In the genomic region with DNA sequence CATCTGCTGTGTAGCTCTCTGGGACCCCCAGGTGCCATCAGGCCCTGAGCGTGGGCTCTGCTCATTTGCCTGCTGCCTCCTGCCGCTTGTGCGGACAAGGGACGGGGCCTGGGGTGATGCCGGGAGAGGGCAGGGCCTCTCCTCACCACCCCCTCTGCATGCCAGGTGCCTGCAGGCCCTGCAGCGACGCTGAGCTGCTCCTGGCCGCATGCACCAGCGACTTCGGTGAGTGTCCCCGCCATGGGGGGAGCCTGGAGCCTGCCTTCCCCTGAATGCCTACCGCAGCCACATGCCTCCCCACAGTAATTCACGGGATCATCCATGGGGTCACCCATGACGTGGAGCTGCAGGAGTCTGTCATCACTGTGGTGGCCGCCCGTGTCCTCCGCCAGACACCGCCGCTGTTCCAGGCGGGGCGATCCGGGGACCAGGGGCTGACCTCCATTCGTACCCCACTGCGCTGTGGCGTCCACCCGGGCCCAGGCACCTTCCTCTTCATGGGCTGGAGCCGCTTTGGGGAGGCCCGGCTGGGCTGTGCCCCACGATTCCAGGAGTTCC, we compare ENCODE assay signal across 16 cellular contexts. TPM values are rescaled to one million over a fixed set of nuclear protein-coding genes. Genes with fewer than 3 reads are reported as not detected.
DNase-seq lines count a peak whose midpoint lies in the region; ATAC-seq and TF ChIP-seq lines count a peak whose summit lies in the region.
"Had no signal": no experiment of that assay in that cellular context is flagged by ENCODE, and none has a peak within 500 bp of the region (broad histone marks: within the 10 kb centered on the region; RNA-seq: fewer than 3 reads in every experiment).

No MANE protein-coding gene starts in this region.

- peak overlapping the region; percentile 65; the same call in 1 of the 2 replicates for H3K4me3 ChIP-seq in AG04449 (ENCODE audit: low read depth, low read length)
- H3K4me3 ChIP-seq in Caco-2 (ENCODE audit: low read depth, low read length): no peak overlapping the region

- H3K27me3 Mint-ChIP-seq in Caco-2 (ENCODE audit: insufficient read depth, unreplicated experiment): no peaks in the 10 kb centered on the region
- H3K27me3 Mint-ChIP-seq in natural killer cell (ENCODE audit: low read depth in 2 of 2): peaks cover 0 to 4% of the 10 kb centered on the region in 2 donors

- POLR2A ChIA-PET in AG04449 (lab: Yijun Ruan, JAX): no interaction called here
- POLR2A ChIA-PET in Caco-2 (lab: Charles Lee): interaction anchor here (1.1 kb wide), 1 partner anchor 11 kb away, joined by 4 read pairs; no protein-coding TSS in a partner anchor
- POLR2A ChIA-PET in HEK293T (lab: Yijun Ruan, JAX): interaction anchor here (1.4 to 4.0 kb wide), 3 partner anchors 10 to 71 kb away, joined by 3 to 27 read pairs (median 17); a partner anchor contains a TSS

- no peaks in the 10 kb centered on the region for H3K36me3 ChIP-seq in Caco-2 (ENCODE audit: control insufficient read depth, insufficient read depth, low read length)

- H3K4me3 Mint-ChIP-seq in Caco-2 (ENCODE audit: unreplicated experiment) (peak overlapping the region; percentile 66), natural killer cell (peak overlapping the region; percentile 63)

- peaks cover 17% of the 10 kb centered on the region for H3K36me3 Mint-ChIP-seq in Caco-2 (ENCODE audit: insufficient read depth, unreplicated experiment)
- H3K36me3 Mint-ChIP-seq in natural killer cell: no peaks in the 10 kb centered on the region
- H3K36me3 Mint-ChIP-seq: activated naive CD4-positive, alpha-beta T cell treated with anti-CD3 and anti-CD28 coated beads, Interleukin-2, amount 10 ng/mL, durations not matched to agents 7 days and 5 days had no signal

- BruUV-seq in Caco-2 (replicated peaks; lab: Mats Ljungman, UMichigan): no TSS peak

- CTCF ChIA-PET in AG04449 (lab: Yijun Ruan, JAX) (interaction anchor here (0.8 to 10.1 kb wide), 7 partner anchors 10 to 339 kb away, joined by 3 to 210 read pairs (median 5); a partner anchor contains a TSS), Caco-2 (lab: Charles Lee) (no interaction called here), HEK293T (lab: Yijun Ruan, JAX) (interaction anchor here (2.2 kb wide), 1 partner anchor 71 kb away, joined by 9 read pairs; a partner anchor contains a TSS)

- DNase-seq in AG04449 (ENCODE audit: low read depth, low spot score) (no peak), Caco-2 (no peak), natural killer cell (no peak), HEK293T (ENCODE audit: extremely low spot score) (no peak), T1000 (lab: John Stamatoyannopoulos, UW) (no peak), 8988T (no peak)
- DNase-seq: activated CD4-positive, alpha-beta T cell treated with anti-CD3 and anti-CD28 coated beads, Interleukin-2, amount 50 U/mL, for 4 hours; activated naive CD4-positive, alpha-beta T cell treated with anti-CD3 and anti-CD28 coated beads, Interleukin-2, amount 10 ng/mL, durations not matched to agents 7 days and 5 days; cortex of kidney; NCI-H1048; NCI-H524 treated with DMSO at 0.1 percent for 48 hours; RPMI8226 had no signal

- ATAC-seq in natural killer cell (no peak), HG03442 (IDR thresholded peaks at IDR 0.05; ENCODE audit: unreplicated experiment) (no peak)

- TF ChIP-seq CTCF in AG04449 (IDR thresholded peaks at IDR 0.05; ENCODE audit: insufficient read depth, low read length, missing control alignments) (no peak), Caco-2 (IDR thresholded peaks at IDR 0.05; ENCODE audit: insufficient read depth in 1 of 2, low read depth in 1 of 2, low read length in 1 of 2, severe bottlenecking in 1 of 2, unreplicated experiment in 1 of 2) (no peak), natural killer cell (IDR thresholded peaks at IDR 0.05) (no peak)

- peak overlapping the region; percentile 94 for H3K27ac ChIP-seq in angular gyrus (ENCODE audit: low read depth, low read length)

- H3K9me3 ChIP-seq in Caco-2: no peaks in the 10 kb centered on the region

- H3K27ac Mint-ChIP-seq in Caco-2 (ENCODE audit: unreplicated experiment) (no peak overlapping the region), natural killer cell (no peak overlapping the region)
- H3K27ac Mint-ChIP-seq: activated naive CD4-positive, alpha-beta T cell treated with anti-CD3 and anti-CD28 coated beads, Interleukin-2, amount 10 ng/mL, durations not matched to agents 7 days and 5 days; T-helper 2 cell treated with Interferon-gamma antibody and Interleukin-4, amounts not matched to agents 5 μg/mL and 100 μg/mL, for 36 hours had no signal

- peaks cover 34% of the 10 kb centered on the region for H3K4me1 ChIP-seq in Caco-2

- no peaks in the 10 kb centered on the region for H3K9me3 Mint-ChIP-seq in Caco-2 (ENCODE audit: unreplicated experiment)
- H3K9me3 Mint-ChIP-seq in natural killer cell: no peaks in the 10 kb centered on the region
- H3K9me3 Mint-ChIP-seq: activated naive CD4-positive, alpha-beta T cell treated with anti-CD3 and anti-CD28 coated beads, Interleukin-2, amount 10 ng/mL, durations not matched to agents 7 days and 5 days; T-helper 2 cell treated with Interferon-gamma antibody and Interleukin-4, amounts not matched to agents 5 μg/mL and 100 μg/mL, for 36 hours had no signal

- intact Hi-C loops in Caco-2 (cut with micrococcal nuclease; ENCODE audit: unreplicated experiment) (loop anchor here (10.0 kb wide), 1 partner anchor 68 kb away; a partner anchor contains a TSS), natural killer cell (cut with micrococcal nuclease) (loop anchor here (10.0 kb wide), 1 partner anchor 338 kb away; no protein-coding TSS in a partner anchor)

- H3K27me3 ChIP-seq in Caco-2 (replicated peaks; ENCODE audit: control insufficient read depth, insufficient read depth, low read length): no peaks in the 10 kb centered on the region

- H3K4me1 Mint-ChIP-seq in Caco-2 (ENCODE audit: low read depth, unreplicated experiment) (peaks cover 7% of the 10 kb centered on the region), natural killer cell (peaks cover 0 to 23% of the 10 kb centered on the region in 2 donors)

TF ChIP-seq in HEK293T, 16 proteins besides CTCF, POLR2A, EP300 and RAD21:
- no peak for TF ChIP-seq FOXA1 (IDR thresholded peaks at IDR 0.05)

RNA-seq across cellular contexts. Expression of a gene that starts 1.9 kb away (rescaled TPM):
- total RNA-seq in Caco-2 (2022): 20.0 and 23.4 TPM in 2 replicates
- total RNA-seq in natural killer cell: 10 to 100 TPM; 11.8 to 16.6 (median 14.3) TPM

RNA-seq across cellular contexts. Expression of a gene that starts 4.1 kb away (rescaled TPM):
- total RNA-seq in Caco-2 (2022): 39.7 and 42.6 TPM in 2 replicates
- 10 to 100 TPM; 33.7 to 39.0 (median 37.7) TPM for total RNA-seq in natural killer cell

RNA-seq across cellular contexts. Expression of a gene that starts 9.4 kb away (rescaled TPM):
- total RNA-seq in Caco-2 (2022) (3.5 and 4.6 TPM in 2 replicates), natural killer cell (10 to 100 TPM in 1 of 3 donors, 1 to 10 TPM in 2; 6.2 to 10.0 (median 7.7) TPM)

RNA-seq across cellular contexts. Expression of a gene that starts 10.1 kb away (rescaled TPM):
- total RNA-seq in Caco-2 (2022): 6.8 and 9.7 TPM in 2 replicates
- 10 to 100 TPM; 13.5 to 21.5 (median 15.7) TPM for total RNA-seq in natural killer cell

RNA-seq across cellular contexts. Expression of a gene that starts 11.2 kb away (rescaled TPM):
- total RNA-seq in Caco-2 (2022): 5.9 and 10.5 TPM in 2 replicates
- under 1 TPM in 2 of 3 donors, not detected in 1; 0.48 to 0.79 TPM for total RNA-seq in natural killer cell
- total RNA-seq: subcutaneous adipose tissue had no signal
